Comparison of ENCODE assay signal across 1 cellular context in the genomic region with DNA sequence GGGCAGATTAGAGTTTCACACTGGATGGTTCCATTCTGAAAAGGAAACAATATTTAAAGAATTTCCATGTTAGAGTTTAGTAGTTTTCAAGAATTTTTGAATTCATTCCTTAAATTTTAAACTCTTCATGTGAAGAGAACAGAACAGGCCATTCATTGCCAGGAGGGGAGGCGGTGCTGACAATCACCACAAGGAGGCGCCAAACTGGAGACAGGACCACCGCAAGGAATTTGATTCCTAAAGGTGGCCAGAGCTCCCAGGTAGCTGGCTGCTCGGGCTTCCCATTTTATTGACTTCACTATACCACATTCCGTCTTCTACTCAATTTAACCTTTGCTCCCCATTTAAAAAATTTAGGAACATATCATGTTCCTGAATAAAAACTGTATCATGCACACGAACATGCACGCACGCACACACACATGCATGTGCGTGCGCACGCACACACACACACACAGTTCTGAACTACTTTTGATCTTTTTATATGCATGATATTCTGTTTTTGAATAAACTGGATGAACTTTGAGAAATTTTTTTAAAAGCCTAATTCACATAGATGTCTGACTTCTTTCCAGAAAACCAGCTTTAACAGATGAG.
TF ChIP-seq lines count a peak whose summit lies in the region.

No MANE protein-coding gene starts in this region.

TF ChIP-seq in HepG2, 621 proteins besides CTCF, POLR2A, EP300 and RAD21 (continued from another document):
- TF ChIP-seq, protein P1, sequence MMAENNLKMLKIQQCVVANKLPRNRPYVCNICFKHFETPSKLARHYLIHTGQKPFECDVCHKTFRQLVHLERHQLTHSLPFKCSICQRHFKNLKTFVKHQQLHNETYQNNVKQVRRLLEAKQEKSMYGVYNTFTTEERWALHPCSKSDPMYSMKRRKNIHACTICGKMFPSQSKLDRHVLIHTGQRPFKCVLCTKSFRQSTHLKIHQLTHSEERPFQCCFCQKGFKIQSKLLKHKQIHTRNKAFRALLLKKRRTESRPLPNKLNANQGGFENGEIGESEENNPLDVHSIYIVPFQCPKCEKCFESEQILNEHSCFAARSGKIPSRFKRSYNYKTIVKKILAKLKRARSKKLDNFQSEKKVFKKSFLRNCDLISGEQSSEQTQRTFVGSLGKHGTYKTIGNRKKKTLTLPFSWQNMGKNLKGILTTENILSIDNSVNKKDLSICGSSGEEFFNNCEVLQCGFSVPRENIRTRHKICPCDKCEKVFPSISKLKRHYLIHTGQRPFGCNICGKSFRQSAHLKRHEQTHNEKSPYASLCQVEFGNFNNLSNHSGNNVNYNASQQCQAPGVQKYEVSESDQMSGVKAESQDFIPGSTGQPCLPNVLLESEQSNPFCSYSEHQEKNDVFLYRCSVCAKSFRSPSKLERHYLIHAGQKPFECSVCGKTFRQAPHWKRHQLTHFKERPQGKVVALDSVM (CRISPR knock-in tag; IDR thresholded peaks at IDR 0.05), result no peak
TF ChIP-seq in HepG2: peak in this region for 3.
